In genomic region chr5:93246093-93246855, GRCh38 we compare ENCODE assay signal across 10 cellular contexts.
DNase-seq lines count a peak whose midpoint lies in the region; ATAC-seq, FAIRE-seq and TF ChIP-seq lines count a peak whose summit lies in the region.
"Had no signal": no experiment of that assay in that cellular context is flagged by ENCODE, and none has a peak within 500 bp of the region (broad histone marks: within the 10 kb centered on the region; RNA-seq: fewer than 3 reads in every experiment).

No MANE protein-coding gene starts in this region.

- ATAC-seq in GM18858 (IDR thresholded peaks at IDR 0.05; ENCODE audit: unreplicated experiment): no peak

- peak; percentile 99 for FAIRE-seq in endometrium (lab: Jason Lieb, UNC)

- TF ChIP-seq CTCF in AG09319 (IDR thresholded peaks at IDR 0.05; ENCODE audit: low read depth, low read length): no peak

- DNase-seq in AG09319 (ENCODE audit: extremely low read depth, low read depth) (peak; percentile 86), NCI-H1694 treated with DMSO at 0.1 percent for 48 hours (lab: John Stamatoyannopoulos, UW) (peak; percentile 66), mucosa of gallbladder (ENCODE audit: low spot score) (peak; percentile 32), SHP77 (lab: John Stamatoyannopoulos, UW) (no peak), GM03348 (ENCODE audit: low spot score) (no peak)
- DNase-seq in stimulated activated CD4-positive, alpha-beta T cell treated with anti-CD3 and anti-CD28 coated beads, Interleukin-15, amount 100 ng/mL, for 24 hours: no peak
- DNase-seq: CD4-positive, CD25-positive, alpha-beta regulatory T cell; stimulated activated CD4-positive, alpha-beta T cell treated with anti-CD3 and anti-CD28 coated beads, Interleukin-4, amount 100 ng/mL, for 1 hour had no signal

Comparison
In these comparisons a context has a peak if more than half of its experiments do, and no peak if none do; other contexts are left out.
1. DNase-seq: peak in AG09319 (single experiment), NCI-H1694 treated with DMSO at 0.1 percent for 48 hours (single experiment) and mucosa of gallbladder (single experiment); none in stimulated activated CD4-positive, alpha-beta T cell treated with anti-CD3 and anti-CD28 coated beads, Interleukin-15, amount 100 ng/mL, for 24 hours (single experiment), SHP77 (0 of 2) and GM03348 (single experiment).